Comparison of ENCODE assay signal across 1 cellular context in genomic region chr7:134481167-134481566, GRCh38.
TF ChIP-seq lines count a peak whose summit lies in the region.

No MANE protein-coding gene starts in this region.

TF ChIP-seq in endothelial cell of umbilical vein, 7 proteins besides CTCF, POLR2A, EP300 and RAD21:
- no peak for TF ChIP-seq JUN (IDR thresholded peaks at IDR 0.05; ENCODE audit: borderline replicate concordance, insufficient read depth, insufficient read length, low read depth)
- TF ChIP-seq POLR2AphosphoS5 (IDR thresholded peaks at IDR 0.05; ENCODE audit: insufficient read depth, low read depth, low read length): no peak
- peak; percentile 1 for TF ChIP-seq GATA2 (IDR thresholded peaks at IDR 0.05; ENCODE audit: insufficient read depth, insufficient read length, low read depth, low read length)
- no peak for TF ChIP-seq EZH2 (IDR thresholded peaks at IDR 0.05; ENCODE audit: borderline replicate concordance, low read depth, low read length, severe bottlenecking)
- TF ChIP-seq MYC (IDR thresholded peaks at IDR 0.05; ENCODE audit: low read depth, low read length): no peak
- TF ChIP-seq FOS (IDR thresholded peaks at IDR 0.05; ENCODE audit: borderline replicate concordance, insufficient read depth, low read length): no peak
- no peak for TF ChIP-seq MAX (IDR thresholded peaks at IDR 0.05; ENCODE audit: insufficient read depth, insufficient read length)
